Comparison of ENCODE assay signal across 18 cellular contexts in the genomic region with DNA sequence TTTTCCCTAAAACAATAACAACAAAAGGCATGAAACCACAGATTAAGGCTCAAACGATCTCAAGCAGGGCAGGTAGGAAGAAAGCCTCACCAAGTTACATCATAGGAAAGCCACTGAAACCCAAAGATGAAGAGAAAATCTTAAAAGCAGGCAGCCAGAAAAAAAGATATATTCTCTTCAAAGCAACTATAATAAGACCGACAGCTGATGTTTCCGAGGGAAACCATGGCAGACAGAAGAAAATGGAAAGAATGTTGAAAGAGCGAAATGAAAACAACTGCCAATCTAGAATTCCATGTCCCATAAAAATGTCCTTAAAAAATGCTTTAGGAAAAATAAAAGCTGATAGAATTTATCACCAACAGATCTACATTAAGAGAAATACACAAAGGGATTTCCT.
"Had no signal": no experiment of that assay in that cellular context is flagged by ENCODE, and none has a peak within 500 bp of the region (broad histone marks: within the 10 kb centered on the region; RNA-seq: fewer than 3 reads in every experiment).

No MANE protein-coding gene starts in this region.

- H3K27me3 ChIP-seq: adrenal gland, hepatocyte, right atrium auricular region had no signal

- H3K4me1 ChIP-seq: adrenal gland, right atrium auricular region had no signal

- H3K4me3 ChIP-seq: adrenal gland, coronary artery, hepatocyte, right atrium auricular region had no signal

- DNase-seq: activated CD4-positive, alpha-beta T cell treated with anti-CD3 and anti-CD28 coated beads for 4 hours; activated CD8-positive, alpha-beta T cell treated with anti-CD3 and anti-CD28 coated beads for 36 hours; activated effector memory CD4-positive, alpha-beta T cell treated with Interleukin-2 at 50 U/mL for 16 hours; activated naive CD4-positive, alpha-beta T cell treated with anti-CD3 and anti-CD28 coated beads, Interleukin-2, amount 50 U/mL, for 16 hours; activated T-cell treated with anti-CD3 and anti-CD28 coated beads, Interleukin-2, amount 50 U/mL, for 4 hours; adrenal gland; caudate nucleus; kidney; left ventricle myocardium superior; nucleus accumbens; small intestine; stimulated activated naive CD8-positive, alpha-beta T cell treated with anti-CD3 and anti-CD28 coated beads, Interleukin-15, amount 100 ng/mL, for 72 hours; WERI-Rb-1 had no signal

- ATAC-seq: activated CD8-positive, alpha-beta T cell treated with anti-CD3 and anti-CD28 coated beads for 36 hours; activated T-cell treated with anti-CD3 and anti-CD28 coated beads, Interleukin-2, amount 50 U/mL, for 4 hours; esophagus mucosa; left ventricle myocardium superior; natural killer cell treated with Interleukin-12 subunit alpha and Interleukin-12 subunit beta and Interleukin-15 and Interleukin-18, amount 100 ng/mL, for 72 hours; stimulated activated naive CD8-positive, alpha-beta T cell treated with anti-CD3 and anti-CD28 coated beads, Interleukin-15, amount 100 ng/mL, for 72 hours had no signal

- H3K79me2 ChIP-seq: hepatocyte had no signal

- H3K27ac ChIP-seq: adrenal gland, coronary artery, hepatocyte, right atrium auricular region, WERI-Rb-1 had no signal

- FAIRE-seq: kidney, small intestine had no signal

- H3K4me2 ChIP-seq: hepatocyte had no signal

- H3K36me3 ChIP-seq: adrenal gland, right atrium auricular region, WERI-Rb-1 had no signal

- H2AFZ ChIP-seq: hepatocyte had no signal
